Comparison of ENCODE assay signal across 1 cellular context in the genomic region with DNA sequence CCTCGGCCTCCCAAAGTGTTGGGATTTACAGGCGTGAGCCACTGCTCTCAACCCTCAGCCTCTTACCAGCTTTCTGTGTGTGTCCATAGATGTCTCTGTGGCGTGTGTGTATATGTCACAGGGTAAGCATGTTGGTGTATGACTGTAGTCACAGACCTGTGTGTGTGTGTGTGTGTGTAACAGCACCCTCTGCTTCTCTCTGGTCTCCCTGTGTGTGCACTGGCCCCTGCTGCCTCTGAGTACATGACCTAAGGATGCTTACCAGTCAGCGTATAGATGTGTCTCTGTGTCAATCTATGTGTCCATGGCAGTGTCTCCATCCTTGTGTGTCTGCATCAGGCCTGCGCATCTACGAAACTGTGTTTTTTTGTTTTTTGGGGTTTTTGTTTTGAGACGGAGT.
TF ChIP-seq lines count a peak whose summit lies in the region.

No MANE protein-coding gene starts in this region.

TF ChIP-seq in IMR-90, 13 proteins besides CTCF, POLR2A, EP300 and RAD21 (continued from another document):
- no peak for TF ChIP-seq MXI1 (IDR thresholded peaks at IDR 0.05; ENCODE audit: borderline replicate concordance, low read depth, low read length)
- TF ChIP-seq, protein P1, sequence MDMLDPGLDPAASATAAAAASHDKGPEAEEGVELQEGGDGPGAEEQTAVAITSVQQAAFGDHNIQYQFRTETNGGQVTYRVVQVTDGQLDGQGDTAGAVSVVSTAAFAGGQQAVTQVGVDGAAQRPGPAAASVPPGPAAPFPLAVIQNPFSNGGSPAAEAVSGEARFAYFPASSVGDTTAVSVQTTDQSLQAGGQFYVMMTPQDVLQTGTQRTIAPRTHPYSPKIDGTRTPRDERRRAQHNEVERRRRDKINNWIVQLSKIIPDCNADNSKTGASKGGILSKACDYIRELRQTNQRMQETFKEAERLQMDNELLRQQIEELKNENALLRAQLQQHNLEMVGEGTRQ (IDR thresholded peaks at IDR 0.05; ENCODE audit: low read depth, low read length) = no peak
- TF ChIP-seq, protein P2, sequence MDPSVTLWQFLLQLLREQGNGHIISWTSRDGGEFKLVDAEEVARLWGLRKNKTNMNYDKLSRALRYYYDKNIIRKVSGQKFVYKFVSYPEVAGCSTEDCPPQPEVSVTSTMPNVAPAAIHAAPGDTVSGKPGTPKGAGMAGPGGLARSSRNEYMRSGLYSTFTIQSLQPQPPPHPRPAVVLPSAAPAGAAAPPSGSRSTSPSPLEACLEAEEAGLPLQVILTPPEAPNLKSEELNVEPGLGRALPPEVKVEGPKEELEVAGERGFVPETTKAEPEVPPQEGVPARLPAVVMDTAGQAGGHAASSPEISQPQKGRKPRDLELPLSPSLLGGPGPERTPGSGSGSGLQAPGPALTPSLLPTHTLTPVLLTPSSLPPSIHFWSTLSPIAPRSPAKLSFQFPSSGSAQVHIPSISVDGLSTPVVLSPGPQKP (IDR thresholded peaks at IDR 0.05; ENCODE audit: borderline replicate concordance, low read depth, low read length) = no peak
- TF ChIP-seq NFE2L2 (IDR thresholded peaks at IDR 0.05; ENCODE audit: low read depth, low read length) = no peak
- no peak for TF ChIP-seq SMC3 (IDR thresholded peaks at IDR 0.05; ENCODE audit: low read depth, low read length)
- TF ChIP-seq RCOR1 (IDR thresholded peaks at IDR 0.05; ENCODE audit: insufficient replicate concordance, low read length) = no peak
- no peak for TF ChIP-seq RFX5 (IDR thresholded peaks at IDR 0.05; ENCODE audit: low read depth, low read length)
- no peak for TF ChIP-seq CHD1 (IDR thresholded peaks at IDR 0.05; ENCODE audit: low read depth, low read length)
- TF ChIP-seq BHLHE40 (IDR thresholded peaks at IDR 0.05; ENCODE audit: low read depth, low read length) = no peak
- TF ChIP-seq MAZ (IDR thresholded peaks at IDR 0.05; ENCODE audit: borderline replicate concordance, low read depth, low read length) = no peak
